12 cellular contexts compared by ENCODE assay signal in genomic region chr20:51531712-51532456, GRCh38. TPM values are rescaled to one million over a fixed set of nuclear protein-coding genes. Genes with fewer than 3 reads are reported as not detected.
DNase-seq lines count a peak whose midpoint lies in the region; ATAC-seq and TF ChIP-seq lines count a peak whose summit lies in the region.
"Had no signal": no experiment of that assay in that cellular context is flagged by ENCODE, and none has a peak within 500 bp of the region (broad histone marks: within the 10 kb centered on the region; RNA-seq: fewer than 3 reads in every experiment).

No MANE protein-coding gene starts in this region.

- DNase-seq in cardiac muscle cell (ENCODE audit: low read depth in 1 of 2, low spot score in 1 of 2): no peak
- DNase-seq in cardiac septum (ENCODE audit: low spot score): no peak
- no peak for DNase-seq in adrenal gland
- DNase-seq in memory B cell (ENCODE audit: low spot score in 2 of 2): no peak
- DNase-seq in transverse colon: no peak
- no peak for DNase-seq in NCI-H2227 (lab: John Stamatoyannopoulos, UW; ENCODE audit: unreplicated experiment)
- DNase-seq in BE2C: no peak
- DNase-seq in NCI-H1048 (lab: John Stamatoyannopoulos, UW): no peak
- DNase-seq: GDM1, KG1, NCI-H2171 treated with DMSO at 0.1 percent for 48 hours, SHP77 had no signal

- TF ChIP-seq EP300 in transverse colon (IDR thresholded peaks at IDR 0.05; ENCODE audit: low read depth): no peak

- peaks cover 73% of the 10 kb centered on the region for H3K4me1 ChIP-seq in cardiac muscle cell (ENCODE audit: low read depth)
- no peaks in the 10 kb centered on the region for H3K4me1 ChIP-seq in adrenal gland (replicated peaks in 1 of 2)
- H3K4me1 ChIP-seq in transverse colon: peaks cover 0 to 16% (median 0%) of the 10 kb centered on the region in 4 donors
- no peaks in the 10 kb centered on the region for H3K4me1 ChIP-seq in BE2C

- peak overlapping the region; percentile 97 for H3K27ac Mint-ChIP-seq in memory B cell

- H3K27ac ChIP-seq in cardiac muscle cell: peak overlapping the region; percentile 81
- peak overlapping the region in 4 of 5 donors; percentile 26 to 84 (median 62) for H3K27ac ChIP-seq in adrenal gland
- H3K27ac ChIP-seq in transverse colon: peak overlapping the region; percentile 25 to 62 (median 49)

- H3K4me3 ChIP-seq in cardiac muscle cell (no peak overlapping the region), adrenal gland (no peak overlapping the region), transverse colon (no peak overlapping the region), BE2C (ENCODE audit: low read depth, low read length) (no peak overlapping the region)

- H3K9me3 ChIP-seq in cardiac muscle cell (ENCODE audit: low read depth) (no peaks in the 10 kb centered on the region), adrenal gland (replicated peaks in 1 of 3) (no peaks in the 10 kb centered on the region), transverse colon (no peaks in the 10 kb centered on the region), BE2C (no peaks in the 10 kb centered on the region)

- H3K36me3 ChIP-seq in cardiac muscle cell (no peaks in the 10 kb centered on the region), adrenal gland (replicated peaks in 1 of 2) (no peaks in the 10 kb centered on the region), transverse colon (no peaks in the 10 kb centered on the region), BE2C (no peaks in the 10 kb centered on the region)

- intact Hi-C loops in cardiac septum (cut with DNase I) (loop anchor here (2.0 to 5.0 kb wide), 2 partner anchors 40 to 69 kb away; no protein-coding TSS in a partner anchor), adrenal gland (cut with DNase I) (no loop called here), transverse colon (cut with DNase I; ENCODE audit: low total_unique reads) (no loop called here)

- 73 to 81% (median 76%) methylated on average over 11 to 12 of the region's 12 CpGs for WGBS in adrenal gland, 4 donors
- 80 to 90% methylated on average over 10 to 12 of the region's 12 CpGs for WGBS in transverse colon (ENCODE audit: low coverage in 1 of 2), 2 donors

- TF ChIP-seq POLR2A in adrenal gland (IDR thresholded peaks at IDR 0.05) (no peak), transverse colon (IDR thresholded peaks at IDR 0.05) (no peak)

- H3K9me3 Mint-ChIP-seq in memory B cell: no peaks in the 10 kb centered on the region

- H3K36me3 Mint-ChIP-seq in memory B cell: peaks cover 5% of the 10 kb centered on the region

- no peak for ATAC-seq in memory B cell (ENCODE audit: low read depth)

- H3K27me3 Mint-ChIP-seq in memory B cell: no peaks in the 10 kb centered on the region

- peaks cover 63% of the 10 kb centered on the region for H3K4me1 Mint-ChIP-seq in memory B cell

- in situ Hi-C loops in transverse colon (cut with MboI; ENCODE audit: low pct_ligation_motif_present in 1 of 4, low pct_unique_long_range_greater_than_20kb in 1 of 4, low sequenced_read_pairs in 3 of 4): no loop called here

- TF ChIP-seq CTCF in cardiac muscle cell (IDR thresholded peaks at IDR 0.05; ENCODE audit: low read depth, low read length) (no peak), adrenal gland (IDR thresholded peaks at IDR 0.05) (no peak), transverse colon (IDR thresholded peaks at IDR 0.05) (no peak), BE2C (IDR thresholded peaks at IDR 0.05; ENCODE audit: low read depth, low read length) (no peak)

- no peak overlapping the region for H3K4me3 Mint-ChIP-seq in memory B cell

- H3K27me3 ChIP-seq in cardiac muscle cell: no peaks in the 10 kb centered on the region
- H3K27me3 ChIP-seq in adrenal gland: no peaks in the 10 kb centered on the region
- H3K27me3 ChIP-seq in transverse colon: no peaks in the 10 kb centered on the region
- peaks cover 4% of the 10 kb centered on the region for H3K27me3 ChIP-seq in BE2C

RNA-seq across cellular contexts. Expression of gene NFATC2, which starts 10.6 kb away (rescaled TPM):
- total RNA-seq in cardiac muscle cell (9.2 and 17.0 TPM in 2 replicates), cardiac septum (4.3 TPM), adrenal gland (1 to 10 TPM; 2.4 to 7.7 (median 5.2) TPM), transverse colon (10 to 100 TPM in 3 of 4 donors, 1 to 10 TPM in 1; 5.3 to 22.5 (median 11.5) TPM)
- polyA plus RNA-seq in cardiac muscle cell (5.8 and 11.3 TPM in 2 replicates), adrenal gland (1 to 10 TPM; 1.9 to 2.3 (median 2.1) TPM)
- not detected for polyA plus RNA-seq in BE2C (2012; ENCODE audit: insufficient read depth, insufficient read length, low read depth)
